ENCODE assay signal across 8 cellular contexts in genomic region chr10:92420554-92421275, GRCh38.
DNase-seq lines count a peak whose midpoint lies in the region; ATAC-seq, FAIRE-seq and TF ChIP-seq lines count a peak whose summit lies in the region.

No MANE protein-coding gene starts in this region.

- H3K27me3 ChIP-seq in HUES48 (ENCODE audit: control insufficient read depth, insufficient read depth, low read length) (peaks cover 18% of the 10 kb centered on the region), dorsolateral prefrontal cortex (peaks cover 0 to 34% (median 11%) of the 10 kb centered on the region in 45 donors), small intestine (ENCODE audit: control insufficient read depth in 2 of 2, insufficient read depth in 2 of 2, low read length in 2 of 2) (peaks cover 0 to 4% of the 10 kb centered on the region in 2 donors)

- intact Hi-C loops in dorsolateral prefrontal cortex (cut with DNase I), result no loop called here
- intact Hi-C loops in left colon (cut with DNase I, micrococcal nuclease), result no loop called here

- H3K4me3 ChIP-seq in HUES48 (ENCODE audit: low read depth, low read length), result peak overlapping the region; percentile 48
- H3K4me3 ChIP-seq in dorsolateral prefrontal cortex, result peak overlapping the region in 54 of 59 donors; percentile 5 to 63 (median 43)
- H3K4me3 ChIP-seq in small intestine (ENCODE audit: low read depth in 1 of 2, low read length in 2 of 2), result peak overlapping the region; percentile 3 to 13

- H3K36me3 ChIP-seq in HUES48 (ENCODE audit: control insufficient read depth, insufficient read depth, low read length), result no peaks in the 10 kb centered on the region
- no peaks in the 10 kb centered on the region for H3K36me3 ChIP-seq in small intestine (ENCODE audit: control insufficient read depth in 2 of 2, insufficient read depth in 2 of 2, low read length in 2 of 2)

- no peak overlapping the region for H3K9ac ChIP-seq in HUES48 (ENCODE audit: low read depth, low read length)

- H3K9me3 ChIP-seq in HUES48 (ENCODE audit: control insufficient read depth, insufficient read depth, low read length), result 0 out of 2 replicates have a peak, but pooled peaks cover 3% of the 10 kb centered on the region
- no peaks in the 10 kb centered on the region for H3K9me3 ChIP-seq in small intestine (ENCODE audit: control insufficient read depth, low read depth)

- FAIRE-seq in small intestine (lab: Jason Lieb, UNC), result no peak

- WGBS in small intestine, 3 donors, result 13 to 20% (median 18%) methylated on average over 46 of the region's 46 CpGs

- DNase-seq in dorsolateral prefrontal cortex (no peak), left colon (no peak), small intestine (no peak), NCI-H524 treated with DMSO at 0.1 percent for 48 hours (lab: John Stamatoyannopoulos, UW) (no peak), NCI-H2227 (lab: John Stamatoyannopoulos, UW; ENCODE audit: unreplicated experiment) (no peak)

- ATAC-seq in left colon, result peak; percentile 34
- ATAC-seq in GM21619 (IDR thresholded peaks at IDR 0.05; ENCODE audit: unreplicated experiment), result no peak
- no peak for ATAC-seq in HG03571 (IDR thresholded peaks at IDR 0.05; ENCODE audit: unreplicated experiment)

- H3K4me1 ChIP-seq in HUES48 (ENCODE audit: control insufficient read depth, insufficient read depth, low read length) (peaks cover 12% of the 10 kb centered on the region; the same call in 1 of the 2 replicates), small intestine (ENCODE audit: control insufficient read depth in 2 of 2, insufficient read depth in 1 of 2, low read depth in 1 of 2, low read length in 1 of 2) (no peaks in the 10 kb centered on the region)

- H3K27ac ChIP-seq in HUES48 (ENCODE audit: low read depth, low read length) (no peak overlapping the region), dorsolateral prefrontal cortex (no peak overlapping the region), small intestine (ENCODE audit: low read depth in 1 of 2, low read length in 1 of 2) (no peak overlapping the region)

- TF ChIP-seq CTCF in dorsolateral prefrontal cortex (IDR thresholded peaks at IDR 0.05 in 54 of 56, conservative IDR thresholded peaks at IDR 0.05 in 2 of 56; ENCODE audit: low read depth in 1 of 56, partially characterized antibody in 56 of 56), result peak in 1 of 56 donors; percentile 2
